8 cellular contexts compared by ENCODE assay signal in genomic region chr1:212315907-212316306, GRCh38. TPM values are rescaled to one million over a fixed set of nuclear protein-coding genes. Genes with fewer than 3 reads are reported as not detected.
A peak's percentile ranks its signal among the peaks of the same experiment; 100 is the strongest.
DNase-seq lines count a peak whose midpoint lies in the region; ATAC-seq and TF ChIP-seq lines count a peak whose summit lies in the region.

No MANE protein-coding gene starts in this region.

- peaks cover 11% of the 10 kb centered on the region for H3K79me2 ChIP-seq in SK-N-SH (ENCODE audit: insufficient read depth)

- no peak overlapping the region for H3K4me2 ChIP-seq in SK-N-SH

- TF ChIP-seq RAD21 in SK-N-SH (IDR thresholded peaks at IDR 0.05; ENCODE audit: low read length): peak; percentile 49

- H2AFZ ChIP-seq in SK-N-SH (ENCODE audit: low read depth): no peak overlapping the region

- intact Hi-C loops in heart left ventricle (cut with DNase I): loop anchor here in 1 of 10 donors (10.0 kb wide), 1 partner anchor 139 kb away; no protein-coding TSS in a partner anchor

- H3K9me3 ChIP-seq in SK-N-SH: no peaks in the 10 kb centered on the region; the same call in none of the 2 replicates
- peaks cover 0 to 12% (median 0%) of the 10 kb centered on the region in 12 donors for H3K9me3 ChIP-seq in heart left ventricle
- no peaks in the 10 kb centered on the region for H3K9me3 ChIP-seq in upper lobe of left lung

- H3K27ac ChIP-seq in SK-N-SH (ENCODE audit: low read depth in 2 of 2, low read length in 1 of 2) (no peak overlapping the region), heart left ventricle (no peak overlapping the region), upper lobe of left lung (no peak overlapping the region)

- TF ChIP-seq POLR2A in heart left ventricle (IDR thresholded peaks at IDR 0.05) (no peak), upper lobe of left lung (IDR thresholded peaks at IDR 0.05) (no peak)

- H4K20me1 ChIP-seq in SK-N-SH (ENCODE audit: insufficient read depth): no peaks in the 10 kb centered on the region

- TF ChIP-seq CTCF in AG10803 (conservative IDR thresholded peaks at IDR 0.05; ENCODE audit: low read length) (peak; percentile 40), SK-N-SH (IDR thresholded peaks at IDR 0.05) (peak; percentile 44; the same call in 1 of the 2 replicates), heart left ventricle (IDR thresholded peaks at IDR 0.05) (peak in 6 of 12 donors; percentile 15 to 45 (median 26)), upper lobe of left lung (IDR thresholded peaks at IDR 0.05) (peak in 4 of 6 experiments; percentile 18 to 38 (median 24))

- no peak for TF ChIP-seq EP300 in SK-N-SH (IDR thresholded peaks at IDR 0.05; ENCODE audit: borderline replicate concordance in 1 of 2, low read depth in 1 of 2, low read length in 1 of 2)
- no peak for TF ChIP-seq EP300 in upper lobe of left lung (IDR thresholded peaks at IDR 0.05)

- H3K27me3 ChIP-seq in SK-N-SH (ENCODE audit: insufficient read depth) (no peaks in the 10 kb centered on the region), heart left ventricle (no peaks in the 10 kb centered on the region), upper lobe of left lung (no peaks in the 10 kb centered on the region)

- H3F3A ChIP-seq in SK-N-SH (replicated peaks; ENCODE audit: insufficient read depth): no peaks in the 10 kb centered on the region

- CTCF ChIA-PET in SK-N-SH (lab: Yijun Ruan, JAX): interaction anchor here (0.5 to 1.0 kb wide), 4 partner anchors 24 to 316 kb away, joined by 3 to 4 read pairs (median 3); no protein-coding TSS in a partner anchor

- H3K36me3 ChIP-seq in SK-N-SH (replicated peaks in 1 of 2; ENCODE audit: control insufficient read depth in 1 of 2, insufficient read depth in 2 of 2, low read length in 1 of 2) (peaks cover 0 to 5% of the 10 kb centered on the region in 2 experiments), heart left ventricle (no peaks in the 10 kb centered on the region), upper lobe of left lung (no peaks in the 10 kb centered on the region)

- DNase-seq in AG10803 (ENCODE audit: low read depth): peak; percentile 40
- no peak for DNase-seq in SK-N-SH
- no peak for DNase-seq in heart left ventricle
- no peak for DNase-seq in upper lobe of left lung
- DNase-seq in NCI-H2227 (lab: John Stamatoyannopoulos, UW; ENCODE audit: unreplicated experiment): no peak
- no peak for DNase-seq in stimulated activated CD4-positive, alpha-beta T cell treated with anti-CD3 and anti-CD28 coated beads, Interleukin-4, amount 100 ng/mL, for 1 hour

- H3K4me3 ChIP-seq in AG10803 (ENCODE audit: low read length) (no peak overlapping the region), SK-N-SH (ENCODE audit: low read depth in 2 of 2, low read length in 1 of 2) (no peak overlapping the region), heart left ventricle (no peak overlapping the region), upper lobe of left lung (no peak overlapping the region)

- no peaks in the 10 kb centered on the region for H3K9me2 ChIP-seq in SK-N-SH

- no peak overlapping the region for H3K9ac ChIP-seq in SK-N-SH

- POLR2A ChIA-PET in SK-N-SH (lab: Yijun Ruan, JAX): no interaction called here

- H3K4me1 ChIP-seq in SK-N-SH (ENCODE audit: control insufficient read depth in 1 of 2, insufficient read depth in 2 of 2, low read depth in 1 of 2, low read length in 1 of 2): no peaks in the 10 kb centered on the region; a peak in 1 of 4 replicates
- peaks cover 0 to 45% (median 23%) of the 10 kb centered on the region in 12 donors for H3K4me1 ChIP-seq in heart left ventricle
- peaks cover 7 to 32% (median 17%) of the 10 kb centered on the region in 4 donors for H3K4me1 ChIP-seq in upper lobe of left lung

- ATAC-seq in GM19452 (IDR thresholded peaks at IDR 0.05; ENCODE audit: unreplicated experiment) (peak; percentile 67), heart left ventricle (peak in 3 of 4 donors; percentile 39 to 61 (median 43)), upper lobe of left lung (ENCODE audit: low FRiP score in 2 of 2) (peak; percentile 57 to 71), GM19023 (IDR thresholded peaks at IDR 0.05; ENCODE audit: unreplicated experiment) (no peak)

TF ChIP-seq in SK-N-SH, 30 proteins besides CTCF, POLR2A, EP300 and RAD21:
- TF ChIP-seq SMC3 (IDR thresholded peaks at IDR 0.05; ENCODE audit: low read depth, low read length) (peak; percentile 23; the same call in 1 of the 2 replicates), USF2 (IDR thresholded peaks at IDR 0.05; ENCODE audit: borderline replicate concordance, low read depth, low read length) (no peak)

RNA-seq across cellular contexts. Expression of gene PPP2R5A, which starts 30.7 kb away (rescaled TPM):
- polyA plus RNA-seq in SK-N-SH (2012; rRNA removed) (5.4 and 6.1 TPM in 2 replicates), heart left ventricle (100 to 1,000 TPM in 1 of 2 donors, 10 to 100 TPM in 1; 44.7 to 108 TPM)
- polyA plus RNA-seq in SK-N-SH (2012; cell fraction: cytosol; rRNA removed): 7.9 and 8.7 TPM in 2 replicates
- polyA plus RNA-seq in SK-N-SH (2012; cell fraction: nucleus; rRNA removed): 3.9 and 6.1 TPM in 2 replicates
- total RNA-seq in heart left ventricle (100 to 1,000 TPM in 1 of 9 donors, 10 to 100 TPM in 8; 52.0 to 102 (median 63.5) TPM), upper lobe of left lung (100 to 1,000 TPM in 1 of 6 donors, 10 to 100 TPM in 5; 71.2 to 130 (median 88.5) TPM)
